29 cellular contexts compared by ENCODE assay signal in the genomic region with DNA sequence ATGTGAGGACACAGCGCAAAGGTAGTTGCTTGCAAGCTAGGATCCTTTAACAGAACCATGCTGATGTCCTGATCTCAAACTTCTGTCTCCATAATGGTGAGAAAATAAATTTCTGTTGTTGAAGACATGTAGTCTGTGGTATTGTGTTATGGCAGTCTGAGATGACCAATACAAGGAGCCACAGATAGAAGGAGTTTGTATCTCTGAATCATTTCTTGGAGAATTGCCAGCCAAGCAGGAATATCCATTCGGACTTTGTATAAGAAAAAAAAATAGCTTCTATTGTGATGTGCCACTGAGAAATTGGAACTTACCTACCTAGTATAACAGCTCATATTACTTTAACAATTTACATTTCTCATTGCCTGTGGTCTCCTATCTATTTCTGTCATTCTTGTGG.
DNase-seq lines count a peak whose midpoint lies in the region; FAIRE-seq and TF ChIP-seq lines count a peak whose summit lies in the region.
"Had no signal": no experiment of that assay in that cellular context is flagged by ENCODE, and none has a peak within 500 bp of the region (broad histone marks: within the 10 kb centered on the region; RNA-seq: fewer than 3 reads in every experiment).

No MANE protein-coding gene starts in this region.

- WGBS in esophagus muscularis mucosa, result 43% methylated on average over 2 of the region's 2 CpGs

- H3K36me3 Mint-ChIP-seq in astrocyte (ENCODE audit: low read depth, unreplicated experiment), result no peaks in the 10 kb centered on the region
- H3K36me3 Mint-ChIP-seq: mesothelial cell of epicardium had no signal

- H3K9me3 Mint-ChIP-seq in astrocyte (ENCODE audit: unreplicated experiment), result no peaks in the 10 kb centered on the region
- H3K9me3 Mint-ChIP-seq: activated naive CD8-positive, alpha-beta T cell treated with anti-CD3 and anti-CD28 coated beads, Interleukin-2, amount 50 U/mL, for 24 hours; mesothelial cell of epicardium had no signal

- no peaks in the 10 kb centered on the region for H4K20me1 ChIP-seq in astrocyte (ENCODE audit: insufficient read depth, low read length)

- no peak overlapping the region for H3K4me2 ChIP-seq in astrocyte (ENCODE audit: low read length)
- H3K4me2 ChIP-seq: smooth muscle cell had no signal

- no peak for TF ChIP-seq CTCF in astrocyte (IDR thresholded peaks at IDR 0.05; ENCODE audit: insufficient read depth, low read depth, low read length)
- TF ChIP-seq CTCF in fibroblast of pulmonary artery (IDR thresholded peaks at IDR 0.05; ENCODE audit: low read length, missing control alignments), result no peak
- TF ChIP-seq CTCF in esophagus muscularis mucosa (IDR thresholded peaks at IDR 0.05), result no peak
- no peak for TF ChIP-seq CTCF in coronary artery (IDR thresholded peaks at IDR 0.05)

- H3K4me1 Mint-ChIP-seq in astrocyte (ENCODE audit: low read depth, unreplicated experiment), result peaks cover 19% of the 10 kb centered on the region
- H3K4me1 Mint-ChIP-seq: activated naive CD8-positive, alpha-beta T cell treated with anti-CD3 and anti-CD28 coated beads, Interleukin-2, amount 50 U/mL, for 24 hours; mesothelial cell of epicardium; T-helper 17 cell had no signal

- DNase-seq in A172 (ENCODE audit: low spot score), result peak; percentile 10
- DNase-seq in HT1080 (ENCODE audit: low read depth), result peak; percentile 89
- peak; percentile 2 for DNase-seq in astrocyte (ENCODE audit: low read depth)
- DNase-seq in fibroblast of pulmonary artery (ENCODE audit: low read depth), result peak; percentile 73
- DNase-seq in NCI-H748 treated with DMSO at 0.1 percent for 48 hours (lab: John Stamatoyannopoulos, UW), result no peak
- no peak for DNase-seq in dedifferentiated amniotic fluid mesenchymal stem cell (ENCODE audit: extremely low spot score)
- no peak for DNase-seq in esophagus muscularis mucosa (ENCODE audit: extremely low spot score)
- DNase-seq in coronary artery (ENCODE audit: low spot score), result no peak
- DNase-seq: activated CD4-positive, alpha-beta T cell treated with anti-CD3 and anti-CD28 coated beads, Interleukin-2, amount 50 U/mL, for 4 hours; activated naive CD4-positive, alpha-beta T cell; activated naive CD8-positive, alpha-beta T cell treated with anti-CD3 and anti-CD28 coated beads, Interleukin-2, amount 50 U/mL, for 24 hours; activated T-cell treated with anti-CD3 and anti-CD28 coated beads, Interleukin-2, amount 50 U/mL, for 48 hours; glutamatergic neuron; H7; islet precursor cell; Karpas-422; NCI-H1436 treated with DMSO at 0.1 percent for 48 hours; NCI-H2107; NCI-H446; right cardiac atrium; stimulated activated naive CD4-positive, alpha-beta T cell treated with Interleukin-2 at 50 U/mL for 16 hours; T-helper 17 cell had no signal

- TF ChIP-seq POLR2A in esophagus muscularis mucosa (IDR thresholded peaks at IDR 0.05; ENCODE audit: low read depth), result no peak

- H3K9ac ChIP-seq in astrocyte (ENCODE audit: low read length), result no peak overlapping the region
- H3K9ac ChIP-seq: parathyroid adenoma had no signal

- H3K27ac ChIP-seq in astrocyte (ENCODE audit: low read depth, low read length), result no peak overlapping the region
- H3K27ac ChIP-seq in esophagus muscularis mucosa (replicated peaks in 1 of 4), result no peak overlapping the region
- no peak overlapping the region for H3K27ac ChIP-seq in coronary artery
- H3K27ac ChIP-seq: parathyroid adenoma, SK-N-MC had no signal

- H3K27me3 Mint-ChIP-seq in astrocyte (ENCODE audit: low read depth, unreplicated experiment), result no peaks in the 10 kb centered on the region
- H3K27me3 Mint-ChIP-seq: activated naive CD8-positive, alpha-beta T cell treated with anti-CD3 and anti-CD28 coated beads, Interleukin-2, amount 50 U/mL, for 24 hours; T-helper 17 cell had no signal

- H3K27ac Mint-ChIP-seq in astrocyte (ENCODE audit: unreplicated experiment), result no peak overlapping the region
- H3K27ac Mint-ChIP-seq: activated naive CD8-positive, alpha-beta T cell treated with anti-CD3 and anti-CD28 coated beads, Interleukin-2, amount 50 U/mL, for 24 hours; mesothelial cell of epicardium; T-helper 17 cell had no signal

- H3K4me1 ChIP-seq in astrocyte (ENCODE audit: insufficient read depth, low read length) (no peaks in the 10 kb centered on the region), esophagus muscularis mucosa (no peaks in the 10 kb centered on the region)
- H3K4me1 ChIP-seq: parathyroid adenoma had no signal

- TF ChIP-seq EP300 in esophagus muscularis mucosa (IDR thresholded peaks at IDR 0.05), result no peak

- H3K36me3 ChIP-seq in astrocyte (ENCODE audit: insufficient read depth, low read length), result no peaks in the 10 kb centered on the region
- no peaks in the 10 kb centered on the region for H3K36me3 ChIP-seq in esophagus muscularis mucosa

- no peak overlapping the region for H3K4me3 Mint-ChIP-seq in astrocyte (ENCODE audit: unreplicated experiment)
- H3K4me3 Mint-ChIP-seq: activated naive CD8-positive, alpha-beta T cell treated with anti-CD3 and anti-CD28 coated beads, Interleukin-2, amount 50 U/mL, for 24 hours; mesothelial cell of epicardium; T-helper 17 cell had no signal

- intact Hi-C loops in esophagus muscularis mucosa (cut with DNase I), result no loop called here

- no peaks in the 10 kb centered on the region for H3K79me2 ChIP-seq in astrocyte (ENCODE audit: insufficient read depth, low read length)
- H3K79me2 ChIP-seq: parathyroid adenoma had no signal

- no peaks in the 10 kb centered on the region for H3K27me3 ChIP-seq in astrocyte (ENCODE audit: insufficient read depth, low read length)
- no peaks in the 10 kb centered on the region for H3K27me3 ChIP-seq in esophagus muscularis mucosa

- no peak for FAIRE-seq in astrocyte (lab: Jason Lieb, UNC)
- FAIRE-seq: A204.1, D721Med, GM18507 had no signal

- H3K9me3 ChIP-seq in astrocyte (ENCODE audit: insufficient read depth, low read depth, low read length) (no peaks in the 10 kb centered on the region), esophagus muscularis mucosa (no peaks in the 10 kb centered on the region)

- H3K4me3 ChIP-seq in astrocyte (ENCODE audit: insufficient read depth, low read depth, low read length), result no peak overlapping the region
- H3K4me3 ChIP-seq in fibroblast of pulmonary artery (replicated peaks; ENCODE audit: low read depth, low read length), result no peak overlapping the region
- no peak overlapping the region for H3K4me3 ChIP-seq in esophagus muscularis mucosa
- no peak overlapping the region for H3K4me3 ChIP-seq in coronary artery
- H3K4me3 ChIP-seq: SK-N-MC, smooth muscle cell had no signal

- H2AFZ ChIP-seq in astrocyte (ENCODE audit: low read depth, low read length), result no peak overlapping the region
- H2AFZ ChIP-seq: parathyroid adenoma had no signal

Comparison
In these comparisons a context has a peak if more than half of its experiments do, and no peak if none do; other contexts are left out.
1. DNase-seq: peak in A172 (single experiment), HT1080 (single experiment), astrocyte (single experiment) and fibroblast of pulmonary artery (single experiment); none in NCI-H748 treated with DMSO at 0.1 percent for 48 hours (single experiment), dedifferentiated amniotic fluid mesenchymal stem cell (single experiment), esophagus muscularis mucosa (single experiment) and coronary artery (single experiment).